20 cellular contexts compared by ENCODE assay signal in genomic region chr14:76089575-76089974, GRCh38.
"Had no signal": no experiment of that assay in that cellular context is flagged by ENCODE, and none has a peak within 500 bp of the region (broad histone marks: within the 10 kb centered on the region; RNA-seq: fewer than 3 reads in every experiment).

No MANE protein-coding gene starts in this region.

- H3K36me3 ChIP-seq: right lobe of liver had no signal

- H3K4me1 Mint-ChIP-seq: activated CD4-positive, alpha-beta memory T cell treated with anti-CD3 and anti-CD28 coated beads, Interleukin-2, amount 10 ng/mL, durations not matched to agents 7 days and 5 days; activated CD8-positive, alpha-beta memory T cell treated with anti-CD3 and anti-CD28 coated beads, Interleukin-2, amount 10 ng/mL, durations not matched to agents 7 days and 5 days; activated naive CD8-positive, alpha-beta T cell treated with anti-CD3 and anti-CD28 coated beads, Interleukin-2, amount 50 U/mL, for 24 hours; stimulated activated effector memory CD8-positive, alpha-beta T cell treated with anti-CD3 and anti-CD28 coated beads, Interleukin-12 subunit alpha, Interleukin-12 subunit beta, amount 100 ng/mL, for 72 hours had no signal

- H3K27ac Mint-ChIP-seq: activated CD4-positive, alpha-beta memory T cell treated with anti-CD3 and anti-CD28 coated beads, Interleukin-2, amount 10 ng/mL, durations not matched to agents 7 days and 5 days; activated CD8-positive, alpha-beta memory T cell treated with anti-CD3 and anti-CD28 coated beads, Interleukin-2, amount 10 ng/mL, durations not matched to agents 7 days and 5 days; activated naive CD8-positive, alpha-beta T cell treated with anti-CD3 and anti-CD28 coated beads, Interleukin-2, amount 50 U/mL, for 24 hours; dendritic cell treated with granulocyte-macrophage colony-stimulating factor and Interleukin-4, amounts not matched to agents 40 ng/mL and 50 ng/mL, for 4 days; natural killer cell treated with Interleukin-12 subunit alpha and Interleukin-12 subunit beta and Interleukin-15 and Interleukin-18, amount 100 ng/mL, for 72 hours; stimulated activated effector memory CD8-positive, alpha-beta T cell treated with anti-CD3 and anti-CD28 coated beads, Interleukin-12 subunit alpha, Interleukin-12 subunit beta, amount 100 ng/mL, for 72 hours; T-helper 1 cell treated with Interleukin-12 subunit alpha and Interleukin-12 subunit beta and Interleukin-4 antibody, amounts not matched to agents 30 μg/mL and 1 μg/mL, for 36 hours had no signal

- H3K4me3 Mint-ChIP-seq: activated CD4-positive, alpha-beta memory T cell treated with anti-CD3 and anti-CD28 coated beads, Interleukin-2, amount 10 ng/mL, durations not matched to agents 7 days and 5 days; activated CD8-positive, alpha-beta memory T cell treated with anti-CD3 and anti-CD28 coated beads, Interleukin-2, amount 10 ng/mL, durations not matched to agents 7 days and 5 days; activated naive CD8-positive, alpha-beta T cell treated with anti-CD3 and anti-CD28 coated beads, Interleukin-2, amount 50 U/mL, for 24 hours; dendritic cell treated with granulocyte-macrophage colony-stimulating factor and Interleukin-4, amounts not matched to agents 40 ng/mL and 50 ng/mL, for 4 days; natural killer cell treated with Interleukin-12 subunit alpha and Interleukin-12 subunit beta and Interleukin-15 and Interleukin-18, amount 100 ng/mL, for 72 hours; stimulated activated effector memory CD8-positive, alpha-beta T cell treated with anti-CD3 and anti-CD28 coated beads, Interleukin-12 subunit alpha, Interleukin-12 subunit beta, amount 100 ng/mL, for 72 hours; T-helper 1 cell treated with Interleukin-12 subunit alpha and Interleukin-12 subunit beta and Interleukin-4 antibody, amounts not matched to agents 30 μg/mL and 1 μg/mL, for 36 hours had no signal

- H3K27ac ChIP-seq: foreskin keratinocyte, right lobe of liver had no signal

- H3K4me1 ChIP-seq: foreskin keratinocyte, right lobe of liver had no signal

- H3K36me3 Mint-ChIP-seq: activated CD8-positive, alpha-beta memory T cell treated with anti-CD3 and anti-CD28 coated beads, Interleukin-2, amount 10 ng/mL, durations not matched to agents 7 days and 5 days; natural killer cell treated with Interleukin-12 subunit alpha and Interleukin-12 subunit beta and Interleukin-15 and Interleukin-18, amount 100 ng/mL, for 72 hours; stimulated activated effector memory CD8-positive, alpha-beta T cell treated with anti-CD3 and anti-CD28 coated beads, Interleukin-12 subunit alpha, Interleukin-12 subunit beta, amount 100 ng/mL, for 72 hours; type B pancreatic cell had no signal

- DNase-seq: activated CD4-positive, alpha-beta memory T cell treated with anti-CD3 and anti-CD28 coated beads, Interleukin-2, amount 10 ng/mL, durations not matched to agents 7 days and 5 days; activated CD4-positive, alpha-beta T cell treated with anti-CD3 and anti-CD28 coated beads for 48 hours; activated CD8-positive, alpha-beta memory T cell treated with anti-CD3 and anti-CD28 coated beads, Interleukin-2, amount 10 ng/mL, durations not matched to agents 7 days and 5 days; activated effector memory CD4-positive, alpha-beta T cell treated with anti-CD3 and anti-CD28 coated beads, Interleukin-2, amount 50 U/mL, for 16 hours; activated naive CD4-positive, alpha-beta T cell treated with anti-CD3 and anti-CD28 coated beads, Interleukin-2, amount 50 U/mL, for 16 hours; activated naive CD8-positive, alpha-beta T cell treated with anti-CD3 and anti-CD28 coated beads, Interleukin-2, amount 50 U/mL, for 24 hours; activated T-cell treated with anti-CD3 and anti-CD28 coated beads for 4 hours; effector CD8-positive, alpha-beta T cell; erythroblast; foreskin keratinocyte; hypothalamus; right lobe of liver; small intestine; stimulated activated CD4-positive, alpha-beta T cell treated with anti-CD3 and anti-CD28 coated beads, Interleukin-2, amount 100 ng/mL, for 24 hours; T1000 had no signal

- H3K9me3 ChIP-seq: right lobe of liver had no signal

- H3K27me3 Mint-ChIP-seq: activated naive CD8-positive, alpha-beta T cell treated with anti-CD3 and anti-CD28 coated beads, Interleukin-2, amount 50 U/mL, for 24 hours; natural killer cell treated with Interleukin-12 subunit alpha and Interleukin-12 subunit beta and Interleukin-15 and Interleukin-18, amount 100 ng/mL, for 72 hours had no signal

- H3K9me3 Mint-ChIP-seq: activated CD4-positive, alpha-beta memory T cell treated with anti-CD3 and anti-CD28 coated beads, Interleukin-2, amount 10 ng/mL, durations not matched to agents 7 days and 5 days; activated naive CD8-positive, alpha-beta T cell treated with anti-CD3 and anti-CD28 coated beads, Interleukin-2, amount 50 U/mL, for 24 hours; dendritic cell treated with granulocyte-macrophage colony-stimulating factor and Interleukin-4, amounts not matched to agents 40 ng/mL and 50 ng/mL, for 4 days; natural killer cell treated with Interleukin-12 subunit alpha and Interleukin-12 subunit beta and Interleukin-15 and Interleukin-18, amount 100 ng/mL, for 72 hours; stimulated activated effector memory CD8-positive, alpha-beta T cell treated with anti-CD3 and anti-CD28 coated beads, Interleukin-12 subunit alpha, Interleukin-12 subunit beta, amount 100 ng/mL, for 72 hours; T-helper 1 cell treated with Interleukin-12 subunit alpha and Interleukin-12 subunit beta and Interleukin-4 antibody, amounts not matched to agents 30 μg/mL and 1 μg/mL, for 36 hours; type B pancreatic cell had no signal

- H3K4me3 ChIP-seq: right lobe of liver had no signal

- ATAC-seq: activated CD8-positive, alpha-beta memory T cell treated with anti-CD3 and anti-CD28 coated beads, Interleukin-2, amount 10 ng/mL, durations not matched to agents 7 days and 5 days; activated naive CD8-positive, alpha-beta T cell treated with anti-CD3 and anti-CD28 coated beads, Interleukin-2, amount 50 U/mL, for 24 hours; foreskin keratinocyte; natural killer cell treated with Interleukin-12 subunit alpha and Interleukin-12 subunit beta and Interleukin-15 and Interleukin-18, amount 100 ng/mL, for 72 hours; right lobe of liver; stimulated activated effector memory CD8-positive, alpha-beta T cell treated with anti-CD3 and anti-CD28 coated beads, Interleukin-12 subunit alpha, Interleukin-12 subunit beta, amount 100 ng/mL, for 72 hours had no signal

- FAIRE-seq: small intestine had no signal

- H3K27me3 ChIP-seq: foreskin keratinocyte, right lobe of liver had no signal
